9 cellular contexts compared by ENCODE assay signal in the genomic region with DNA sequence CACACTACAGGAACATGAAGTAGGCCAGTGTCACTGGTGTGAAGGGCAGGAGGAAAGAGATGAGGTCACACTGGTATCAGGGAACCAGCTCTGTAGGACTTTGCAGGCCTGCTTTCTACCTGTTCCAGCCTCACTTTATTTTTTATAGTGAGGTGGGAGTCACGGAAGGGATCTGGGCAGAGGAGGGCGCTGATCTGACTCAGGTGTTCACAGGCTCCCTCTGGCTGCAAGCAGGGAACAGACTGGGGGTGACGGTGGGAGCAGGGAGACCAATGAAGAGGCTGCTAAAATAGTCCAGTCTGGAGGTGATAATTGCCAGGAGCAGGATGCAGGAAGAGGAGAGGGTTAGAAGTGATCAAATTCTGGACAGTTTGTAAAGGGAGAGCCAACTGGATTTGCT. TPM values are rescaled to one million over a fixed set of nuclear protein-coding genes. Genes with fewer than 3 reads are reported as not detected.
DNase-seq lines count a peak whose midpoint lies in the region; ATAC-seq and TF ChIP-seq lines count a peak whose summit lies in the region.
"Had no signal": no experiment of that assay in that cellular context is flagged by ENCODE, and none has a peak within 500 bp of the region (broad histone marks: within the 10 kb centered on the region; RNA-seq: fewer than 3 reads in every experiment).

No MANE protein-coding gene starts in this region.

- H3K9me3 Mint-ChIP-seq in stimulated activated naive B cell treated with anti-CD40 and anti-IgM and Interleukin-4, amounts not matched to agents 10 μg/mL and 1 μg/mL and 100 μg/mL, for 72 hours, result no peaks in the 10 kb centered on the region
- H3K9me3 Mint-ChIP-seq in activated T-cell treated with anti-CD3 and anti-CD28 coated beads, Interleukin-2, amount 50 U/mL, for 24 hours, result no peaks in the 10 kb centered on the region

- peaks cover 9% of the 10 kb centered on the region; the same call in 1 of the 2 replicates for H4K20me1 ChIP-seq in DND-41 (ENCODE audit: insufficient read depth, low read length)

- BruUV-seq in Panc1 (replicated peaks; lab: Mats Ljungman, UMichigan), result no TSS peak

- WGBS in transverse colon (ENCODE audit: low coverage in 1 of 2), 2 donors, result 39 to 53% methylated on average over 2 to 3 of the region's 3 CpGs

- H3K27ac Mint-ChIP-seq in stimulated activated naive B cell treated with anti-CD40 and anti-IgM and Interleukin-4, amounts not matched to agents 10 μg/mL and 1 μg/mL and 100 μg/mL, for 72 hours, result no peak overlapping the region
- H3K27ac Mint-ChIP-seq in activated T-cell treated with anti-CD3 and anti-CD28 coated beads, Interleukin-2, amount 50 U/mL, for 24 hours, result no peak overlapping the region

- no peaks in the 10 kb centered on the region for H3K9me3 ChIP-seq in BE2C
- H3K9me3 ChIP-seq in DND-41 (ENCODE audit: insufficient read depth, low read length, severe bottlenecking), result no peaks in the 10 kb centered on the region
- no peaks in the 10 kb centered on the region for H3K9me3 ChIP-seq in Panc1 (ENCODE audit: control insufficient read depth, insufficient read depth, low read depth, low read length)
- no peaks in the 10 kb centered on the region for H3K9me3 ChIP-seq in transverse colon

- no peak overlapping the region for H3K4me3 ChIP-seq in BE2C (ENCODE audit: low read depth, low read length)
- H3K4me3 ChIP-seq in DND-41 (ENCODE audit: low read depth in 1 of 2, low read length in 2 of 2), result no peak overlapping the region
- no peak overlapping the region for H3K4me3 ChIP-seq in Panc1 (ENCODE audit: low read depth in 2 of 2, low read length in 2 of 2)
- no peak overlapping the region for H3K4me3 ChIP-seq in transverse colon

- no peak for DNase-seq in BE2C
- DNase-seq in DND-41, result no peak
- no peak for DNase-seq in Panc1 (ENCODE audit: low read depth, low spot score)
- DNase-seq in head of caudate nucleus, result peak in 37 of 42 donors; percentile 27 to 80 (median 60)
- DNase-seq in transverse colon, result no peak
- no peak for DNase-seq in stimulated activated naive B cell treated with anti-CD40 and anti-IgM and Interleukin-4, amounts not matched to agents 10 μg/mL and 1 μg/mL and 100 μg/mL, for 72 hours
- DNase-seq in DMS79 (lab: John Stamatoyannopoulos, UW), result no peak
- no peak for DNase-seq in activated T-cell treated with anti-CD3 and anti-CD28 coated beads, Interleukin-2, amount 50 U/mL, for 24 hours
- DNase-seq: MM.1S had no signal

- no peaks in the 10 kb centered on the region for H3K27me3 Mint-ChIP-seq in stimulated activated naive B cell treated with anti-CD40 and anti-IgM and Interleukin-4, amounts not matched to agents 10 μg/mL and 1 μg/mL and 100 μg/mL, for 72 hours
- H3K27me3 Mint-ChIP-seq in activated T-cell treated with anti-CD3 and anti-CD28 coated beads, Interleukin-2, amount 50 U/mL, for 24 hours, result no peaks in the 10 kb centered on the region

- H3K4me2 ChIP-seq in DND-41 (ENCODE audit: insufficient read depth, low read length), result no peak overlapping the region

- no peak for TF ChIP-seq EP300 in transverse colon (IDR thresholded peaks at IDR 0.05; ENCODE audit: low read depth)

- H3K27me3 ChIP-seq in BE2C (no peaks in the 10 kb centered on the region), DND-41 (ENCODE audit: insufficient read depth, low read length, poor library complexity) (no peaks in the 10 kb centered on the region), Panc1 (ENCODE audit: control insufficient read depth, insufficient read depth, low read length) (no peaks in the 10 kb centered on the region), transverse colon (no peaks in the 10 kb centered on the region)

- peak; percentile 44 for TF ChIP-seq CTCF in BE2C (IDR thresholded peaks at IDR 0.05; ENCODE audit: low read depth, low read length)
- TF ChIP-seq CTCF in DND-41 (IDR thresholded peaks at IDR 0.05; ENCODE audit: borderline replicate concordance, extremely low read depth, low read length, poor library complexity, severe bottlenecking), result peak; percentile 48
- TF ChIP-seq CTCF in Panc1 (IDR thresholded peaks at IDR 0.05), result peak; percentile 78
- TF ChIP-seq CTCF in transverse colon (IDR thresholded peaks at IDR 0.05), result peak in 1 of 5 experiments; percentile 13

- no peak overlapping the region for H3K9ac ChIP-seq in DND-41 (ENCODE audit: low read depth, low read length)

- H3K4me1 ChIP-seq in BE2C, result no peaks in the 10 kb centered on the region
- peaks cover 22% of the 10 kb centered on the region for H3K4me1 ChIP-seq in DND-41 (ENCODE audit: insufficient read depth, low read length)
- H3K4me1 ChIP-seq in Panc1 (ENCODE audit: control insufficient read depth, insufficient read depth, low read length), result peaks cover under 1% of the 10 kb centered on the region
- peaks cover 7 to 25% (median 10%) of the 10 kb centered on the region in 4 donors for H3K4me1 ChIP-seq in transverse colon

- no peak overlapping the region for H3K4me3 Mint-ChIP-seq in stimulated activated naive B cell treated with anti-CD40 and anti-IgM and Interleukin-4, amounts not matched to agents 10 μg/mL and 1 μg/mL and 100 μg/mL, for 72 hours
- H3K4me3 Mint-ChIP-seq in activated T-cell treated with anti-CD3 and anti-CD28 coated beads, Interleukin-2, amount 50 U/mL, for 24 hours, result no peak overlapping the region

- intact Hi-C loops in Panc1 (cut with micrococcal nuclease; ENCODE audit: unreplicated experiment) (no loop called here), head of caudate nucleus (cut with DNase I) (loop anchor here (10.0 kb wide), 2 partner anchors 56 to 434 kb away; a partner anchor contains a TSS), transverse colon (cut with DNase I; ENCODE audit: low total_unique reads) (loop anchor here (5.0 kb wide), 1 partner anchor 54 kb away; a partner anchor contains a TSS)

- H3K36me3 ChIP-seq in BE2C (no peaks in the 10 kb centered on the region), DND-41 (ENCODE audit: insufficient read depth, low read length) (peaks cover 6% of the 10 kb centered on the region), Panc1 (ENCODE audit: control insufficient read depth, insufficient read depth, low read length) (no peaks in the 10 kb centered on the region), transverse colon (no peaks in the 10 kb centered on the region)

- peaks cover 35% of the 10 kb centered on the region for H3K79me2 ChIP-seq in DND-41 (ENCODE audit: insufficient read depth, low read length)

- H3K36me3 Mint-ChIP-seq in stimulated activated naive B cell treated with anti-CD40 and anti-IgM and Interleukin-4, amounts not matched to agents 10 μg/mL and 1 μg/mL and 100 μg/mL, for 72 hours, result peaks cover 3 to 4% of the 10 kb centered on the region in 2 donors
- peaks cover 19% of the 10 kb centered on the region for H3K36me3 Mint-ChIP-seq in activated T-cell treated with anti-CD3 and anti-CD28 coated beads, Interleukin-2, amount 50 U/mL, for 24 hours (ENCODE audit: low read depth)

- TF ChIP-seq POLR2A in transverse colon (IDR thresholded peaks at IDR 0.05), result no peak

- H3K27ac ChIP-seq in DND-41 (ENCODE audit: low read length) (no peak overlapping the region), Panc1 (ENCODE audit: low read length) (no peak overlapping the region), transverse colon (no peak overlapping the region)

- CTCF ChIA-PET in Panc1 (lab: Charles Lee), result no interaction called here

- POLR2A ChIA-PET in Panc1 (lab: Charles Lee), result no interaction called here

- in situ Hi-C loops in Panc1 (cut with HindIII; ENCODE audit: low pct_unique_long_range_greater_than_20kb, low sequenced_read_pairs) (no loop called here), transverse colon (cut with MboI; ENCODE audit: low pct_ligation_motif_present in 1 of 4, low pct_unique_long_range_greater_than_20kb in 1 of 4, low sequenced_read_pairs in 3 of 4) (loop anchor here in 1 of 4 donors (10.0 kb wide), 1 partner anchor 46 kb away; a partner anchor contains a TSS)

- no peak overlapping the region for H2AFZ ChIP-seq in DND-41 (ENCODE audit: low read depth, low read length)

- ATAC-seq in DND-41 (ENCODE audit: insufficient read depth, low read depth) (no peak), Panc1 (no peak)
- no peak for ATAC-seq in stimulated activated naive B cell treated with anti-CD40 and anti-IgM and Interleukin-4, amounts not matched to agents 10 μg/mL and 1 μg/mL and 100 μg/mL, for 72 hours (replicated peaks)

- peaks cover 11 to 13% of the 10 kb centered on the region in 2 donors for H3K4me1 Mint-ChIP-seq in stimulated activated naive B cell treated with anti-CD40 and anti-IgM and Interleukin-4, amounts not matched to agents 10 μg/mL and 1 μg/mL and 100 μg/mL, for 72 hours
- peaks cover 25% of the 10 kb centered on the region for H3K4me1 Mint-ChIP-seq in activated T-cell treated with anti-CD3 and anti-CD28 coated beads, Interleukin-2, amount 50 U/mL, for 24 hours (ENCODE audit: low read depth)

RNA-seq across cellular contexts. Expression of a gene that starts 2.8 kb away (rescaled TPM):
- polyA plus RNA-seq in BE2C (2012; ENCODE audit: insufficient read depth, insufficient read length, low read depth), result 14.1 TPM
- total RNA-seq in Panc1 (2021; ENCODE audit: unreplicated experiment), result 9.6 TPM
- 22.0 TPM for polyA plus RNA-seq in Panc1 (2012; ENCODE audit: insufficient read length)
- total RNA-seq in transverse colon, result 10 to 100 TPM in 2 of 4 donors, 1 to 10 TPM in 1, not detected in 1; 9.5 to 64.1 (median 11.2) TPM

RNA-seq across cellular contexts. Expression of a gene that starts 3.5 kb away (rescaled TPM):
- polyA plus RNA-seq in BE2C (2012; ENCODE audit: insufficient read depth, insufficient read length, low read depth), result 4.0 TPM
- total RNA-seq in Panc1 (2021; ENCODE audit: unreplicated experiment) (51.4 TPM), transverse colon (10 to 100 TPM in 1 of 4 donors, 1 to 10 TPM in 1, under 1 TPM in 2; 0.37 to 20.7 (median 0.97) TPM)
- 22.3 TPM for polyA plus RNA-seq in Panc1 (2012; ENCODE audit: insufficient read length)

RNA-seq across cellular contexts. Expression of a gene that starts 18.6 kb away (rescaled TPM):
- 27.7 TPM for polyA plus RNA-seq in BE2C (2012; ENCODE audit: insufficient read depth, insufficient read length, low read depth)
- total RNA-seq in Panc1 (2021; ENCODE audit: unreplicated experiment), result 4.7 TPM
- polyA plus RNA-seq in Panc1 (2012; ENCODE audit: insufficient read length), result 10.6 TPM
- total RNA-seq in transverse colon, result 10 to 100 TPM in 3 of 4 donors, 1 to 10 TPM in 1; 7.0 to 37.6 (median 23.5) TPM

RNA-seq across cellular contexts. Expression of a gene that starts 37.2 kb away (rescaled TPM):
- 24.4 TPM for polyA plus RNA-seq in BE2C (2012; ENCODE audit: insufficient read depth, insufficient read length, low read depth)
- 44.8 TPM for total RNA-seq in Panc1 (2021; ENCODE audit: unreplicated experiment)
- polyA plus RNA-seq in Panc1 (2012; ENCODE audit: insufficient read length), result 50.3 TPM
- 100 to 1,000 TPM in 2 of 4 donors, 10 to 100 TPM in 2; 27.6 to 151 (median 83.2) TPM for total RNA-seq in transverse colon

RNA-seq across cellular contexts. Expression of a gene that starts 42.6 kb away (rescaled TPM):
- 0.31 TPM for polyA plus RNA-seq in BE2C (2012; ENCODE audit: insufficient read depth, insufficient read length, low read depth)
- total RNA-seq in Panc1 (2021; ENCODE audit: unreplicated experiment) (1.1 TPM), transverse colon (1 to 10 TPM in 3 of 4 donors, not detected in 1; 1.2 to 9.0 (median 2.9) TPM)
- 0.68 TPM for polyA plus RNA-seq in Panc1 (2012; ENCODE audit: insufficient read length)

Comparison
In these comparisons a context has a peak if more than half of its experiments do, and no peak if none do; other contexts are left out.
1. DNase-seq: peak in head of caudate nucleus (37 of 42); none in BE2C (single experiment), DND-41 (single experiment), Panc1 (single experiment), transverse colon (single experiment), stimulated activated naive B cell treated with anti-CD40 and anti-IgM and Interleukin-4, amounts not matched to agents 10 μg/mL and 1 μg/mL and 100 μg/mL, for 72 hours (single experiment), DMS79 (single experiment) and activated T-cell treated with anti-CD3 and anti-CD28 coated beads, Interleukin-2, amount 50 U/mL, for 24 hours (single experiment).